Comparison of ENCODE assay signal across 18 cellular contexts in the genomic region with DNA sequence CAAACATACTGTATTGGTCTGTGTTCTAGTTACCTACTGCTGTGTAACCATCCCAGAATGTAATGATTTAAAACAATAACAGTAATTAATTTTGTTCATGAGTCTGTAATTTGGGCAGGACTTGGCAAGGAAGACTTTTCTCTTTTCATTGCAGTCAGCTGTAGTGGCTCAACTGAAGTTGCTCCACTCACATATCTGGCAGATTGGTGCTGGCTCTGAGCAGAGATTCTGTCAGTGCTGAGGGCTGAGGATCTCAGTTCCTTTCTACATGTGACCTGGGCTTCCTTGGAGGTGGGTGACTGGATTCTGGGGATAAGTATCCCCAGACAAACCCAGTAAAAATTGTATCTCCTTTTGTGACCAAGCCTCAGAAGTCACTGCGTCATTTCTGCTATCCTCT.
"Had no signal": no experiment of that assay in that cellular context is flagged by ENCODE, and none has a peak within 500 bp of the region (broad histone marks: within the 10 kb centered on the region; RNA-seq: fewer than 3 reads in every experiment).

No MANE protein-coding gene starts in this region.

- H3K36me3 ChIP-seq: colonic mucosa, right lobe of liver, WERI-Rb-1 had no signal

- H3K9me3 ChIP-seq: colonic mucosa, right lobe of liver, testis had no signal

- H3K4me1 ChIP-seq: colonic mucosa, right lobe of liver, testis had no signal

- H3K27ac ChIP-seq: colonic mucosa, neural progenitor cell, right lobe of liver, testis, WERI-Rb-1 had no signal

- H3K27me3 Mint-ChIP-seq: activated CD4-positive, alpha-beta memory T cell treated with anti-CD3 and anti-CD28 coated beads, Interleukin-2, amount 10 ng/mL, durations not matched to agents 7 days and 5 days; activated CD8-positive, alpha-beta memory T cell treated with anti-CD3 and anti-CD28 coated beads, Interleukin-2, amount 10 ng/mL, durations not matched to agents 7 days and 5 days; activated naive CD8-positive, alpha-beta T cell treated with anti-CD3 and anti-CD28 coated beads, Interleukin-2, amount 50 U/mL, for 24 hours; brain; naive B cell; type B pancreatic cell had no signal

- DNase-seq: activated CD4-positive, alpha-beta memory T cell treated with anti-CD3 and anti-CD28 coated beads, Interleukin-2, amount 10 ng/mL, durations not matched to agents 7 days and 5 days; activated CD8-positive, alpha-beta memory T cell treated with anti-CD3 and anti-CD28 coated beads, Interleukin-2, amount 10 ng/mL, durations not matched to agents 7 days and 5 days; activated naive CD4-positive, alpha-beta T cell; activated naive CD8-positive, alpha-beta T cell treated with anti-CD3 and anti-CD28 coated beads, Interleukin-2, amount 50 U/mL, for 24 hours; anterior cingulate cortex; central memory CD4-positive, alpha-beta T cell; colonic mucosa; mesenchymal stem cell; mucosa of descending colon; naive B cell; right lobe of liver; small intestine; stimulated activated CD4-positive, alpha-beta T cell treated with anti-CD3 and anti-CD28 coated beads, Interleukin-4, amount 100 ng/mL, for 1 hour; testis; WERI-Rb-1 had no signal

- H3K4me3 ChIP-seq: colonic mucosa, mucosa of descending colon, neural progenitor cell, right lobe of liver, testis had no signal

- H3K27ac Mint-ChIP-seq: activated CD4-positive, alpha-beta memory T cell treated with anti-CD3 and anti-CD28 coated beads, Interleukin-2, amount 10 ng/mL, durations not matched to agents 7 days and 5 days; activated CD8-positive, alpha-beta memory T cell treated with anti-CD3 and anti-CD28 coated beads, Interleukin-2, amount 10 ng/mL, durations not matched to agents 7 days and 5 days; activated naive CD8-positive, alpha-beta T cell treated with anti-CD3 and anti-CD28 coated beads, Interleukin-2, amount 50 U/mL, for 24 hours; brain; neural progenitor cell; type B pancreatic cell had no signal

- H3K4me3 Mint-ChIP-seq: activated CD4-positive, alpha-beta memory T cell treated with anti-CD3 and anti-CD28 coated beads, Interleukin-2, amount 10 ng/mL, durations not matched to agents 7 days and 5 days; activated CD8-positive, alpha-beta memory T cell treated with anti-CD3 and anti-CD28 coated beads, Interleukin-2, amount 10 ng/mL, durations not matched to agents 7 days and 5 days; activated naive CD8-positive, alpha-beta T cell treated with anti-CD3 and anti-CD28 coated beads, Interleukin-2, amount 50 U/mL, for 24 hours; brain; naive B cell; neural progenitor cell; type B pancreatic cell had no signal

- ATAC-seq: activated CD8-positive, alpha-beta memory T cell treated with anti-CD3 and anti-CD28 coated beads, Interleukin-2, amount 10 ng/mL, durations not matched to agents 7 days and 5 days; activated naive CD8-positive, alpha-beta T cell treated with anti-CD3 and anti-CD28 coated beads, Interleukin-2, amount 50 U/mL, for 24 hours; mucosa of descending colon; right lobe of liver had no signal

- H3K27me3 ChIP-seq: colonic mucosa, neural progenitor cell, right lobe of liver, testis had no signal

- H3K4me1 Mint-ChIP-seq: activated CD8-positive, alpha-beta memory T cell treated with anti-CD3 and anti-CD28 coated beads, Interleukin-2, amount 10 ng/mL, durations not matched to agents 7 days and 5 days had no signal
